In genomic region chr7:103771294-103771693, GRCh38 we compare ENCODE assay signal across 16 cellular contexts.
A peak's percentile ranks its signal among the peaks of the same experiment; 100 is the strongest.
DNase-seq lines count a peak whose midpoint lies in the region; ATAC-seq and TF ChIP-seq lines count a peak whose summit lies in the region.
"Had no signal": no experiment of that assay in that cellular context is flagged by ENCODE, and none has a peak within 500 bp of the region (broad histone marks: within the 10 kb centered on the region; RNA-seq: fewer than 3 reads in every experiment).

No MANE protein-coding gene starts in this region.

- H3K4me3 Mint-ChIP-seq in H9 (peak overlapping the region in 1 of 2 experiments; percentile 12; a peak in 2 of 5 replicates), WTC11 (no peak overlapping the region), Calu3 (ENCODE audit: low read depth, unreplicated experiment) (no peak overlapping the region)
- H3K4me3 Mint-ChIP-seq: CD4-positive, alpha-beta memory T cell; HFFc6 had no signal

- no CpG with 5 or more reads among the region's 2 CpGs for WGBS in H9 (ENCODE audit: extremely low coverage, insufficient read length, low lambda C conversion rate)
- no CpG with 5 or more reads among the region's 2 CpGs for WGBS in mesendoderm (ENCODE audit: extremely low coverage, insufficient coverage, low lambda C conversion rate)

- no peak overlapping the region for H3K14ac ChIP-seq in H9 (ENCODE audit: insufficient read depth, low read length)

- H3K23ac ChIP-seq in H9 (ENCODE audit: insufficient read length, low read depth, low read length): no peak overlapping the region
- H3K23ac ChIP-seq in mesendoderm (ENCODE audit: low read length): no peak overlapping the region

- no peak overlapping the region for H2BK12ac ChIP-seq in H9 (ENCODE audit: insufficient read length, low read depth, low read length)

- DNase-seq in H9 (peak; percentile 49), WTC11 (ENCODE audit: low spot score) (no peak), iPS-NIHi11 (ENCODE audit: low spot score) (peak; percentile 12), mesendoderm (peak; percentile 68), HUDEP-2 (lab: John Stamatoyannopoulos, UW; ENCODE audit: unreplicated experiment in 76 of 76) (no peak), Calu3 (no peak), left ventricle myocardium superior (no peak)
- DNase-seq: BE2C; CD4-positive, alpha-beta memory T cell; DMS153; DMS79 treated with DMSO at 0.1 percent for 48 hours; EL; HCEC 1CT; HFFc6 had no signal

- H3K18ac ChIP-seq in H9 (ENCODE audit: insufficient read length, low read depth, low read length): no peak overlapping the region
- no peak overlapping the region for H3K18ac ChIP-seq in mesendoderm (ENCODE audit: low read length)

- H3K9me3 Mint-ChIP-seq in H9 (no peaks in the 10 kb centered on the region), WTC11 (no peaks in the 10 kb centered on the region), Calu3 (ENCODE audit: low read depth, unreplicated experiment) (no peaks in the 10 kb centered on the region)
- H3K9me3 Mint-ChIP-seq: HFFc6 had no signal

- BruUV-seq in Calu3 (replicated peaks; lab: Mats Ljungman, UMichigan): no TSS peak

- TF ChIP-seq CTCF in H9 (conservative IDR thresholded peaks at IDR 0.05) (no peak), WTC11 (IDR thresholded peaks at IDR 0.05) (no peak), Calu3 (IDR thresholded peaks at IDR 0.05; ENCODE audit: unreplicated experiment) (no peak)

- no peak overlapping the region for H4K8ac ChIP-seq in H9 (replicated peaks; ENCODE audit: insufficient read length, low read depth, low read length)
- H4K8ac ChIP-seq in mesendoderm (ENCODE audit: low read depth, low read length): no peak overlapping the region

- H4K91ac ChIP-seq in H9 (ENCODE audit: insufficient read length, low read depth, low read length): no peak overlapping the region

- H3K56ac ChIP-seq in H9 (ENCODE audit: insufficient read length, low read depth, low read length) (no peak overlapping the region), mesendoderm (ENCODE audit: low read length) (no peak overlapping the region)

- H2AFZ ChIP-seq in H9 (ENCODE audit: low read length): no peak overlapping the region

- no peaks in the 10 kb centered on the region for H3K36me3 ChIP-seq in mesendoderm (ENCODE audit: control insufficient read depth, insufficient read depth, low read length)

- H3K23me2 ChIP-seq in H9 (ENCODE audit: insufficient read length, low read depth, low read length, poor library complexity, severe bottlenecking): no peaks in the 10 kb centered on the region

- H3K79me1 ChIP-seq in H9 (ENCODE audit: insufficient read depth, low read depth, low read length, poor library complexity, severe bottlenecking) (no peaks in the 10 kb centered on the region), mesendoderm (ENCODE audit: low read length) (no peaks in the 10 kb centered on the region)

- intact Hi-C loops in Calu3 (cut with micrococcal nuclease; ENCODE audit: unreplicated experiment): no loop called here
- intact Hi-C loops in left ventricle myocardium superior (cut with micrococcal nuclease): no loop called here

- no peaks in the 10 kb centered on the region for H3K9me3 ChIP-seq in H9 (ENCODE audit: control insufficient read depth, low read depth, low read length)
- H3K9me3 ChIP-seq: A549, BE2C had no signal

- H2BK120ac ChIP-seq in H9 (ENCODE audit: low read depth, low read length, poor library complexity, severe bottlenecking) (no peak overlapping the region), mesendoderm (ENCODE audit: low read depth, low read length) (no peak overlapping the region)

- H2AK5ac ChIP-seq in H9 (ENCODE audit: insufficient read length, low read length) (no peak overlapping the region), mesendoderm (ENCODE audit: low read length) (no peak overlapping the region)

- no peak overlapping the region for H3K27ac ChIP-seq in H9 (ENCODE audit: insufficient read length, low read depth, low read length)
- no peak overlapping the region for H3K27ac ChIP-seq in mesendoderm (ENCODE audit: low read depth, low read length)
- H3K27ac ChIP-seq: A549, C4-2B had no signal

- H3K27me3 Mint-ChIP-seq in H9 (ENCODE audit: low read depth): peaks cover 2% of the 10 kb centered on the region
- no peaks in the 10 kb centered on the region; the same call in 1 of the 2 replicates for H3K27me3 Mint-ChIP-seq in WTC11 (ENCODE audit: low read depth)
- H3K27me3 Mint-ChIP-seq in Calu3 (ENCODE audit: unreplicated experiment): peaks cover 23% of the 10 kb centered on the region

- H3K79me2 ChIP-seq in H9 (ENCODE audit: insufficient read depth, low read length): no peaks in the 10 kb centered on the region
- H3K79me2 ChIP-seq in mesendoderm (ENCODE audit: control insufficient read depth, insufficient read depth, low read length): no peaks in the 10 kb centered on the region

- H3K36me3 Mint-ChIP-seq in H9 (ENCODE audit: insufficient read depth in 1 of 3, low read depth in 3 of 3): no peaks in the 10 kb centered on the region
- H3K36me3 Mint-ChIP-seq in WTC11: no peaks in the 10 kb centered on the region
- H3K36me3 Mint-ChIP-seq in Calu3 (ENCODE audit: insufficient read depth, unreplicated experiment): no peaks in the 10 kb centered on the region
- H3K36me3 Mint-ChIP-seq: CD4-positive, alpha-beta memory T cell had no signal

- H4K5ac ChIP-seq in H9 (ENCODE audit: insufficient read length, low read depth, low read length) (no peak overlapping the region), mesendoderm (ENCODE audit: low read length) (no peak overlapping the region)

- ATAC-seq in WTC11 (peak; percentile 69), left ventricle myocardium superior (no peak)
- ATAC-seq: A549 had no signal

- no peak overlapping the region for H2BK20ac ChIP-seq in H9 (ENCODE audit: low read depth, low read length, poor library complexity, severe bottlenecking)

- POLR2A ChIA-PET in WTC11 (lab: Charles Lee): no interaction called here

- no peaks in the 10 kb centered on the region; the same call in 1 of the 2 replicates for H3K4me1 ChIP-seq in H9 (ENCODE audit: insufficient read depth, low read length)
- H3K4me1 ChIP-seq in mesendoderm (ENCODE audit: control insufficient read depth, low read depth, low read length): no peaks in the 10 kb centered on the region
- H3K4me1 ChIP-seq: A549 had no signal

- no peak overlapping the region for H3T11ph ChIP-seq in H9 (ENCODE audit: low read length)

- H3K4me3 ChIP-seq in mesendoderm (ENCODE audit: low read length): no peak overlapping the region
- H3K4me3 ChIP-seq: A549 had no signal

- H3K27me3 ChIP-seq in H9 (ENCODE audit: insufficient read depth, low read length) (no peaks in the 10 kb centered on the region), mesendoderm (ENCODE audit: insufficient read depth, low read length, poor library complexity) (no peaks in the 10 kb centered on the region)
- H3K27me3 ChIP-seq: BE2C had no signal

- H2BK15ac ChIP-seq in H9 (ENCODE audit: low read depth, low read length) (no peak overlapping the region), mesendoderm (replicated peaks; ENCODE audit: low read depth) (no peak overlapping the region)

- no peak overlapping the region for H3K9ac ChIP-seq in H9 (ENCODE audit: extremely low read depth, insufficient read length, low read length)
- H3K9ac ChIP-seq in mesendoderm (ENCODE audit: low read length): no peak overlapping the region

- H3K4me1 Mint-ChIP-seq in H9: peaks cover 19 to 26% of the 10 kb centered on the region in 2 experiments
- peaks cover 25% of the 10 kb centered on the region for H3K4me1 Mint-ChIP-seq in WTC11
- no peaks in the 10 kb centered on the region for H3K4me1 Mint-ChIP-seq in Calu3 (ENCODE audit: low read depth, unreplicated experiment)
- H3K4me1 Mint-ChIP-seq: CD4-positive, alpha-beta memory T cell had no signal

- CTCF ChIA-PET in WTC11 (lab: Charles Lee) (no interaction called here), Calu3 (lab: Charles Lee) (no interaction called here)

- H3K27ac Mint-ChIP-seq in H9: no peak overlapping the region
- H3K27ac Mint-ChIP-seq in WTC11: no peak overlapping the region
- H3K27ac Mint-ChIP-seq in Calu3 (ENCODE audit: unreplicated experiment): no peak overlapping the region
- H3K27ac Mint-ChIP-seq: HFFc6 had no signal

- H2BK5ac ChIP-seq in H9 (ENCODE audit: insufficient read length, low read length) (no peak overlapping the region), mesendoderm (ENCODE audit: low read length) (no peak overlapping the region)

- H3K4me2 ChIP-seq in H9 (ENCODE audit: insufficient read depth, insufficient read length, low read length) (no peak overlapping the region), mesendoderm (ENCODE audit: low read length) (no peak overlapping the region)
- H3K4me2 ChIP-seq: A549 had no signal

- H3K4ac ChIP-seq in H9 (ENCODE audit: low read depth, low read length) (no peak overlapping the region), mesendoderm (ENCODE audit: low read depth, low read length) (no peak overlapping the region)

- no peaks in the 10 kb centered on the region for H4K20me1 ChIP-seq in H9 (ENCODE audit: control insufficient read depth, insufficient read depth, insufficient read length)

TF ChIP-seq in WTC11, 78 proteins besides CTCF, POLR2A, EP300 and RAD21 (continues in another document):
- TF ChIP-seq, protein P1, sequence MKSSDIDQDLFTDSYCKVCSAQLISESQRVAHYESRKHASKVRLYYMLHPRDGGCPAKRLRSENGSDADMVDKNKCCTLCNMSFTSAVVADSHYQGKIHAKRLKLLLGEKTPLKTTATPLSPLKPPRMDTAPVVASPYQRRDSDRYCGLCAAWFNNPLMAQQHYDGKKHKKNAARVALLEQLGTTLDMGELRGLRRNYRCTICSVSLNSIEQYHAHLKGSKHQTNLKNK (CRISPR knock-in tag; IDR thresholded peaks at IDR 0.05): no peak
- no peak for TF ChIP-seq MYBL2 (CRISPR knock-in tag; IDR thresholded peaks at IDR 0.05)
- TF ChIP-seq ZNF121 (CRISPR knock-in tag; IDR thresholded peaks at IDR 0.05): no peak
- TF ChIP-seq, protein P2, sequence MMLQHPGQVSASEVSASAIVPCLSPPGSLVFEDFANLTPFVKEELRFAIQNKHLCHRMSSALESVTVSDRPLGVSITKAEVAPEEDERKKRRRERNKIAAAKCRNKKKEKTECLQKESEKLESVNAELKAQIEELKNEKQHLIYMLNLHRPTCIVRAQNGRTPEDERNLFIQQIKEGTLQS (CRISPR knock-in tag; conservative IDR thresholded peaks at IDR 0.05): no peak
- TF ChIP-seq FOXP4 (CRISPR knock-in tag; IDR thresholded peaks at IDR 0.05): no peak

Comparison
In these comparisons a context has a peak if more than half of its experiments do, and no peak if none do; other contexts are left out.
1. DNase-seq: peak in H9 (single experiment), iPS-NIHi11 (single experiment) and mesendoderm (single experiment); none in WTC11 (single experiment), HUDEP-2 (0 of 76), Calu3 (single experiment) and left ventricle myocardium superior (single experiment).